In the genomic region with DNA sequence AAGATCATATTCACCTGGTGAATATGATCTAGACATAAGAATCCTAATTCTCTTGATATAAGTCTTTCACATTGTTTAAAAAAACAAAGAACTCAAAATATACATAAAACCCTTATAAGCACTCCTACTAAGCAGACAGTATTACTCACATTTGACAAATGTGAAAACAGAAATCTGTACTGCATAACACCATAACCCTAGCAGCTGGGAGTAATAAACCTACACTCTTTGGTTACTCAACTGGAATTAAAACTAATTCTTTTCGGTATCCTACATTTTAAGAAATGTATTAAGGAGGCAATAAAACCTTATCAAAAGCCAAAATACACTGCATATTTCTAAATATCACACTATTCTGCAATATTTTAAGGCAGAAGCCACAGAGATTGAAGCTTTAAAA, we compare ENCODE assay signal across 20 cellular contexts.
"Had no signal": no experiment of that assay in that cellular context is flagged by ENCODE, and none has a peak within 500 bp of the region (broad histone marks: within the 10 kb centered on the region; RNA-seq: fewer than 3 reads in every experiment).

No MANE protein-coding gene starts in this region.

- DNase-seq: activated B cell treated with CpG ODN at 0.5 μM for 24 hours; activated CD4-positive, alpha-beta T cell treated with anti-CD3 and anti-CD28 coated beads for 48 hours; activated gamma-delta T cell treated with Interleukin-2 at 50 U/mL for 16 hours; activated naive CD8-positive, alpha-beta T cell treated with anti-CD3 and anti-CD28 coated beads, Interleukin-2, amount 10 ng/mL, durations not matched to agents 7 days and 5 days; activated T-cell treated with anti-CD3 and anti-CD28 coated beads, Interleukin-2, amount 50 U/mL, for 1 hour; aorta; cerebellar nuclear complex; effector memory CD4-positive, alpha-beta T cell; islet precursor cell; mammary epithelial cell; right lobe of liver; stomach; testis; upper lobe of left lung had no signal

- ATAC-seq: left lobe of liver, right lobe of liver, SK-N-SH treated with all-trans-retinoic acid at 6 μM for 48 hours had no signal

- H3K27ac Mint-ChIP-seq: activated B cell treated with CpG ODN at 0.5 μM for 24 hours; activated naive CD8-positive, alpha-beta T cell treated with anti-CD3 and anti-CD28 coated beads, Interleukin-2, amount 10 ng/mL, durations not matched to agents 7 days and 5 days had no signal

- H3K4me3 Mint-ChIP-seq: activated B cell treated with CpG ODN at 0.5 μM for 24 hours; activated naive CD8-positive, alpha-beta T cell treated with anti-CD3 and anti-CD28 coated beads, Interleukin-2, amount 10 ng/mL, durations not matched to agents 7 days and 5 days; neural crest cell had no signal

- H3K9me3 Mint-ChIP-seq: activated B cell treated with CpG ODN at 0.5 μM for 24 hours; activated naive CD8-positive, alpha-beta T cell treated with anti-CD3 and anti-CD28 coated beads, Interleukin-2, amount 10 ng/mL, durations not matched to agents 7 days and 5 days; neural crest cell had no signal

- H3K4me3 ChIP-seq: breast epithelium, hepatocyte, prostate gland, right lobe of liver, stomach, testis, upper lobe of left lung had no signal

- H3K4me1 Mint-ChIP-seq: neural crest cell had no signal

- H3K27me3 Mint-ChIP-seq: activated B cell treated with CpG ODN at 0.5 μM for 24 hours; activated naive CD8-positive, alpha-beta T cell treated with anti-CD3 and anti-CD28 coated beads, Interleukin-2, amount 10 ng/mL, durations not matched to agents 7 days and 5 days had no signal
